19 cellular contexts compared by ENCODE assay signal in genomic region chr5:106380736-106381135, GRCh38.
DNase-seq lines count a peak whose midpoint lies in the region; ATAC-seq, FAIRE-seq and TF ChIP-seq lines count a peak whose summit lies in the region.
"Had no signal": no experiment of that assay in that cellular context is flagged by ENCODE, and none has a peak within 500 bp of the region (broad histone marks: within the 10 kb centered on the region; RNA-seq: fewer than 3 reads in every experiment).

No MANE protein-coding gene starts in this region.

- no peak overlapping the region for H3K9ac ChIP-seq in endothelial cell of umbilical vein (replicated peaks; ENCODE audit: extremely low read depth, insufficient read depth, low read length)
- H3K9ac ChIP-seq in colonic mucosa (ENCODE audit: low read depth in 2 of 2, low read length in 2 of 2): no peak overlapping the region

- intact Hi-C loops in endothelial cell of umbilical vein (cut with micrococcal nuclease): no loop called here
- intact Hi-C loops in colonic mucosa (cut with DNase I): no loop called here

- no peaks in the 10 kb centered on the region for H3K9me3 Mint-ChIP-seq in GM23338

- H3K79me2 ChIP-seq in GM23338 (replicated peaks; ENCODE audit: insufficient read depth) (no peaks in the 10 kb centered on the region), endothelial cell of umbilical vein (ENCODE audit: control insufficient read depth, insufficient read depth, low read length) (no peaks in the 10 kb centered on the region)

- TF ChIP-seq POLR2A in endothelial cell of umbilical vein (IDR thresholded peaks at IDR 0.05; ENCODE audit: low read depth, low read length): no peak

- no peak overlapping the region for H3K27ac Mint-ChIP-seq in GM23338
- no peak overlapping the region for H3K27ac Mint-ChIP-seq in T-helper 17 cell
- H3K27ac Mint-ChIP-seq: activated naive CD4-positive, alpha-beta T cell treated with anti-CD3 and anti-CD28 coated beads for 36 hours; progenitor cell of endocrine pancreas had no signal

- no peaks in the 10 kb centered on the region for H3K9me1 ChIP-seq in endothelial cell of umbilical vein (replicated peaks; ENCODE audit: control insufficient read depth, extremely low read depth, insufficient read depth, low read length)

- H3K4me3 Mint-ChIP-seq in GM23338 (no peak overlapping the region), T-helper 17 cell (no peak overlapping the region)
- H3K4me3 Mint-ChIP-seq: activated naive CD4-positive, alpha-beta T cell treated with anti-CD3 and anti-CD28 coated beads for 36 hours had no signal

- H2AFZ ChIP-seq in GM23338 (peak overlapping the region; percentile 61), endothelial cell of umbilical vein (ENCODE audit: low read depth, low read length) (peak overlapping the region; percentile 54)

- H3K36me3 ChIP-seq in GM23338 (ENCODE audit: insufficient read depth): no peaks in the 10 kb centered on the region
- H3K36me3 ChIP-seq in endothelial cell of umbilical vein (ENCODE audit: control insufficient read depth in 2 of 2, extremely low read depth in 1 of 2, insufficient read depth in 2 of 2, low read length in 2 of 2): no peaks in the 10 kb centered on the region
- no peaks in the 10 kb centered on the region for H3K36me3 ChIP-seq in colonic mucosa
- H3K36me3 ChIP-seq: left lung, Peyer's patch, stomach had no signal

- H3K4me1 ChIP-seq in GM23338 (ENCODE audit: insufficient read depth) (no peaks in the 10 kb centered on the region), endothelial cell of umbilical vein (ENCODE audit: control insufficient read depth, extremely low read depth, insufficient read depth, low read length) (peaks cover 3% of the 10 kb centered on the region), colonic mucosa (no peaks in the 10 kb centered on the region)
- H3K4me1 ChIP-seq: left lung, Peyer's patch, stomach had no signal

- no peaks in the 10 kb centered on the region for H3K36me3 Mint-ChIP-seq in GM23338 (ENCODE audit: low read depth)
- H3K36me3 Mint-ChIP-seq in T-helper 17 cell (ENCODE audit: low read depth): no peaks in the 10 kb centered on the region

- H3K27me3 Mint-ChIP-seq in GM23338 (ENCODE audit: insufficient read depth, low read depth, poor library complexity) (peaks cover 1% of the 10 kb centered on the region), T-helper 17 cell (no peaks in the 10 kb centered on the region)
- H3K27me3 Mint-ChIP-seq: progenitor cell of endocrine pancreas had no signal

- no peaks in the 10 kb centered on the region for H3K9me2 ChIP-seq in GM23338 (ENCODE audit: insufficient read depth)

- H3K4me2 ChIP-seq in GM23338 (no peak overlapping the region), endothelial cell of umbilical vein (ENCODE audit: insufficient read depth, low read length) (no peak overlapping the region)

- no peaks in the 10 kb centered on the region for H3K27me3 ChIP-seq in GM23338 (ENCODE audit: insufficient read depth)
- H3K27me3 ChIP-seq in endothelial cell of umbilical vein (ENCODE audit: control insufficient read depth in 2 of 2, insufficient read depth in 2 of 2, low read length in 2 of 2): no peaks in the 10 kb centered on the region
- no peaks in the 10 kb centered on the region for H3K27me3 ChIP-seq in colonic mucosa
- H3K27me3 ChIP-seq: left lung, Peyer's patch, stomach had no signal

- H3K4me1 Mint-ChIP-seq in GM23338 (peaks cover 6% of the 10 kb centered on the region), T-helper 17 cell (no peaks in the 10 kb centered on the region)

- CTCF ChIA-PET in RWPE1 (lab: Yijun Ruan, JAX): interaction anchor here (0.5 to 0.6 kb wide), 2 partner anchors 13 to 132 kb away, joined by 3 to 4 read pairs; no protein-coding TSS in a partner anchor
- CTCF ChIA-PET in endothelial cell of umbilical vein (lab: Charles Lee): no interaction called here

- H3K27ac ChIP-seq in GM23338 (ENCODE audit: low read depth): no peak overlapping the region
- no peak overlapping the region for H3K27ac ChIP-seq in RWPE1
- no peak overlapping the region for H3K27ac ChIP-seq in endothelial cell of umbilical vein (ENCODE audit: insufficient read depth, low read depth, low read length)
- no peak overlapping the region for H3K27ac ChIP-seq in colonic mucosa
- H3K27ac ChIP-seq: left lung, Peyer's patch, stomach had no signal

- no TSS peak for BruUV-seq in endothelial cell of umbilical vein (replicated peaks; lab: Mats Ljungman, UMichigan)

- ATAC-seq in GM23338 (no peak), HG03045 (IDR thresholded peaks at IDR 0.05; ENCODE audit: unreplicated experiment) (no peak), T-helper 17 cell (no peak)
- ATAC-seq: left lung had no signal

- FAIRE-seq in endothelial cell of umbilical vein (lab: Jason Lieb, UNC): peak; percentile 8

- POLR2A ChIA-PET in RWPE1 (lab: Yijun Ruan, JAX; ENCODE audit: low non-redundant PET): no interaction called here
- POLR2A ChIA-PET in endothelial cell of umbilical vein (lab: Charles Lee): no interaction called here

- no peaks in the 10 kb centered on the region for H4K20me1 ChIP-seq in GM23338 (replicated peaks; ENCODE audit: insufficient read depth)
- H4K20me1 ChIP-seq in endothelial cell of umbilical vein (replicated peaks; ENCODE audit: control insufficient read depth, extremely low read depth, insufficient read depth, low read length): no peaks in the 10 kb centered on the region

- TF ChIP-seq CTCF in GM23338 (conservative IDR thresholded peaks at IDR 0.05; ENCODE audit: low read depth in 2 of 2) (no peak), RWPE1 (conservative IDR thresholded peaks at IDR 0.05; ENCODE audit: low read depth) (no peak), endothelial cell of umbilical vein (IDR thresholded peaks at IDR 0.05; ENCODE audit: extremely low read depth in 1 of 2, insufficient read depth in 1 of 2, low read depth in 1 of 2, low read length in 2 of 2) (no peak), colonic mucosa (IDR thresholded peaks at IDR 0.05) (no peak)

- dilution Hi-C loops in endothelial cell of umbilical vein (cut with MboI; ENCODE audit: extremely low pct_ligation_motif_present, low sequenced_read_pairs): no loop called here

- H3F3A ChIP-seq in GM23338 (replicated peaks; ENCODE audit: low read depth): no peaks in the 10 kb centered on the region

- DNase-seq in GM23338 (ENCODE audit: low spot score): no peak
- DNase-seq in RWPE1 (ENCODE audit: low spot score): peak; percentile 19
- peak; percentile 49 for DNase-seq in endothelial cell of umbilical vein (ENCODE audit: low read depth, low spot score)
- peak; percentile 36 for DNase-seq in non-pigmented ciliary epithelial cell (ENCODE audit: low read depth)
- no peak for DNase-seq in NCI-H2171 treated with DMSO at 0.1 percent for 48 hours (lab: John Stamatoyannopoulos, UW)
- no peak for DNase-seq in colonic mucosa
- no peak for DNase-seq in T-helper 17 cell
- DNase-seq: activated naive CD4-positive, alpha-beta T cell treated with anti-CD3 and anti-CD28 coated beads for 36 hours; central memory CD4-positive, alpha-beta T cell; DMS 273 treated with DMSO at 0.1 percent for 48 hours; hypothalamus; left lung; NCI-H1694 treated with DMSO at 0.1 percent for 48 hours; NCI-H524 treated with DMSO at 0.1 percent for 48 hours; Peyer's patch; stimulated activated CD4-positive, alpha-beta T cell treated with anti-CD3 and anti-CD28 coated beads, Interleukin-12 subunit alpha, Interleukin-12 subunit beta, amount 100 ng/mL, for 4 hours; stomach had no signal

- H3K4me3 ChIP-seq in GM23338 (no peak overlapping the region), endothelial cell of umbilical vein (replicated peaks in 1 of 3; ENCODE audit: insufficient read depth in 1 of 3, low read depth in 1 of 3, low read length in 3 of 3) (no peak overlapping the region), colonic mucosa (no peak overlapping the region)
- H3K4me3 ChIP-seq: left lung, Peyer's patch, stomach had no signal

- H3K9me3 ChIP-seq in endothelial cell of umbilical vein (replicated peaks; ENCODE audit: control insufficient read depth, insufficient read depth, low read length) (no peaks in the 10 kb centered on the region), colonic mucosa (no peaks in the 10 kb centered on the region), T-helper 17 cell (ENCODE audit: control insufficient read depth, low read length, poor library complexity, severe bottlenecking) (no peaks in the 10 kb centered on the region)
- H3K9me3 ChIP-seq: left lung, Peyer's patch, stomach had no signal

TF ChIP-seq in endothelial cell of umbilical vein, 7 proteins besides CTCF, POLR2A, EP300 and RAD21:
- TF ChIP-seq MYC (IDR thresholded peaks at IDR 0.05; ENCODE audit: low read depth, low read length) (no peak), FOS (IDR thresholded peaks at IDR 0.05; ENCODE audit: borderline replicate concordance, insufficient read depth, low read length) (peak; percentile 62)

Comparison
In these comparisons a context has a peak if more than half of its experiments do, and no peak if none do; other contexts are left out.
1. DNase-seq: peak in RWPE1 (single experiment), endothelial cell of umbilical vein (single experiment) and non-pigmented ciliary epithelial cell (single experiment); none in GM23338 (single experiment), NCI-H2171 treated with DMSO at 0.1 percent for 48 hours (single experiment), colonic mucosa (single experiment) and T-helper 17 cell (0 of 3).